ENCODE assay signal across 1 cellular context in genomic region chr19:55653651-55654322, GRCh38.
TF ChIP-seq lines count a peak whose summit lies in the region.

No MANE protein-coding gene starts in this region.

TF ChIP-seq in GM12878, 131 proteins besides CTCF, POLR2A, EP300 and RAD21 (continued from another document and continues in another):
- TF ChIP-seq MEF2A (IDR thresholded peaks at IDR 0.05; ENCODE audit: insufficient read depth, low read depth, low read length) (0 out of 2 replicates have a peak, but pooled peaks have one; percentile 7), RAD51 (IDR thresholded peaks at IDR 0.05) (no peak), DPF2 (IDR thresholded peaks at IDR 0.05) (no peak; the same call in 1 of the 2 replicates), RCOR1 (conservative IDR thresholded peaks at IDR 0.05; ENCODE audit: low read depth, low read length) (no peak), FOXK2 (IDR thresholded peaks at IDR 0.05) (peak; percentile 74), GABPA (IDR thresholded peaks at IDR 0.05; ENCODE audit: low read depth) (peak; percentile 84; the same call in 1 of the 2 replicates), ZNF217 (IDR thresholded peaks at IDR 0.05) (no peak), USF1 (IDR thresholded peaks at IDR 0.05; ENCODE audit: borderline replicate concordance, extremely low read length, insufficient read depth, low read depth, low read length) (no peak), TARDBP (IDR thresholded peaks at IDR 0.05; ENCODE audit: borderline replicate concordance) (no peak), ZBED1 (IDR thresholded peaks at IDR 0.05; ENCODE audit: borderline replicate concordance) (no peak), MXI1 (IDR thresholded peaks at IDR 0.05; ENCODE audit: low read depth, low read length) (peak; percentile 94; the same call in 1 of the 2 replicates), IKZF2 (IDR thresholded peaks at IDR 0.05) (0 out of 4 replicates have a peak, but pooled peaks of 1 of the 2 experiments have one; percentile 31), NFYA (IDR thresholded peaks at IDR 0.05; ENCODE audit: borderline replicate concordance, low read depth, low read length) (peak; percentile 13; the same call in 1 of the 2 replicates), YY1 (IDR thresholded peaks at IDR 0.05; ENCODE audit: low read depth, low read length) (peak; percentile 84), MEF2B (IDR thresholded peaks at IDR 0.05; ENCODE audit: partially characterized antibody, poor library complexity, severe bottlenecking) (no peak), ATF3 (IDR thresholded peaks at IDR 0.05; ENCODE audit: borderline replicate concordance, extremely low read depth, low read depth, low read length) (peak; percentile 68; the same call in 1 of the 2 replicates), ZNF24 (IDR thresholded peaks at IDR 0.05) (no peak), TCF3 (IDR thresholded peaks at IDR 0.05; ENCODE audit: borderline replicate concordance, insufficient read depth, low read depth, low read length) (0 out of 2 replicates have a peak, but pooled peaks have one; percentile 47), CUX1 (IDR thresholded peaks at IDR 0.05; ENCODE audit: insufficient replicate concordance, low read depth, low read length) (no peak), NBN (IDR thresholded peaks at IDR 0.05) (no peak; the same call in none of the 2 replicates), HSF1 (IDR thresholded peaks at IDR 0.05; ENCODE audit: low read depth, low read length) (0 out of 2 replicates have a peak, but pooled peaks have one; percentile 1), SIX5 (IDR thresholded peaks at IDR 0.05; ENCODE audit: low read depth, low read length, severe bottlenecking) (no peak), SMAD1 (IDR thresholded peaks at IDR 0.05; ENCODE audit: low read depth, partially characterized antibody) (peak; percentile 84), FOXM1 (IDR thresholded peaks at IDR 0.05; ENCODE audit: low read depth, low read length) (peak; percentile 66; the same call in 1 of the 2 replicates), ZZZ3 (IDR thresholded peaks at IDR 0.05; ENCODE audit: control insufficient read depth, insufficient read length, low read depth) (no peak), MYC (IDR thresholded peaks at IDR 0.05; ENCODE audit: insufficient read depth, insufficient read length, insufficient replicate concordance, low read length, severe bottlenecking) (no peak), NR2C1 (IDR thresholded peaks at IDR 0.05) (peak; percentile 82), KLF5 (IDR thresholded peaks at IDR 0.05; ENCODE audit: partially characterized antibody) (peak; percentile 77), CBX3 (IDR thresholded peaks at IDR 0.05; ENCODE audit: borderline replicate concordance, low read depth) (no peak), SMAD5 (IDR thresholded peaks at IDR 0.05; ENCODE audit: low read depth) (peak; percentile 78; the same call in 1 of the 2 replicates), EGR1 (IDR thresholded peaks at IDR 0.05; ENCODE audit: borderline replicate concordance in 1 of 2, low read depth in 2 of 2, low read length in 2 of 2) (no peak), HDAC6 (IDR thresholded peaks at IDR 0.05; ENCODE audit: unreplicated experiment) (no peak), ATF7 (IDR thresholded peaks at IDR 0.05; ENCODE audit: low read depth) (peak; percentile 75; the same call in 1 of the 2 replicates), CHD1 (IDR thresholded peaks at IDR 0.05; ENCODE audit: low read depth, low read length) (no peak), SMARCA5 (IDR thresholded peaks at IDR 0.05) (peak; percentile 99), PML (IDR thresholded peaks at IDR 0.05; ENCODE audit: low read length) (peak; percentile 88; the same call in 1 of the 2 replicates), HCFC1 (IDR thresholded peaks at IDR 0.05; ENCODE audit: low read length) (peak; percentile 61), BMI1 (IDR thresholded peaks at IDR 0.05; ENCODE audit: borderline replicate concordance) (peak; percentile 99), ETV6 (conservative IDR thresholded peaks at IDR 0.05 in 1 of 2, IDR thresholded peaks at IDR 0.05 in 1 of 2; ENCODE audit: borderline replicate concordance in 1 of 2, low read depth in 1 of 2) (0 out of 4 replicates have a peak, but pooled peaks of 1 of the 2 experiments have one; percentile 31), BACH1 (IDR thresholded peaks at IDR 0.05; ENCODE audit: borderline replicate concordance) (peak; percentile 85), BRCA1 (IDR thresholded peaks at IDR 0.05; ENCODE audit: low read depth, low read length) (no peak)
- TF ChIP-seq, protein P1, sequence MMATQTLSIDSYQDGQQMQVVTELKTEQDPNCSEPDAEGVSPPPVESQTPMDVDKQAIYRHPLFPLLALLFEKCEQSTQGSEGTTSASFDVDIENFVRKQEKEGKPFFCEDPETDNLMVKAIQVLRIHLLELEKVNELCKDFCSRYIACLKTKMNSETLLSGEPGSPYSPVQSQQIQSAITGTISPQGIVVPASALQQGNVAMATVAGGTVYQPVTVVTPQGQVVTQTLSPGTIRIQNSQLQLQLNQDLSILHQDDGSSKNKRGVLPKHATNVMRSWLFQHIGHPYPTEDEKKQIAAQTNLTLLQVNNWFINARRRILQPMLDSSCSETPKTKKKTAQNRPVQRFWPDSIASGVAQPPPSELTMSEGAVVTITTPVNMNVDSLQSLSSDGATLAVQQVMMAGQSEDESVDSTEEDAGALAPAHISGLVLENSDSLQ (IDR thresholded peaks at IDR 0.05): 0 out of 2 replicates have a peak, but pooled peaks have one; percentile 12
- TF ChIP-seq, protein P2, sequence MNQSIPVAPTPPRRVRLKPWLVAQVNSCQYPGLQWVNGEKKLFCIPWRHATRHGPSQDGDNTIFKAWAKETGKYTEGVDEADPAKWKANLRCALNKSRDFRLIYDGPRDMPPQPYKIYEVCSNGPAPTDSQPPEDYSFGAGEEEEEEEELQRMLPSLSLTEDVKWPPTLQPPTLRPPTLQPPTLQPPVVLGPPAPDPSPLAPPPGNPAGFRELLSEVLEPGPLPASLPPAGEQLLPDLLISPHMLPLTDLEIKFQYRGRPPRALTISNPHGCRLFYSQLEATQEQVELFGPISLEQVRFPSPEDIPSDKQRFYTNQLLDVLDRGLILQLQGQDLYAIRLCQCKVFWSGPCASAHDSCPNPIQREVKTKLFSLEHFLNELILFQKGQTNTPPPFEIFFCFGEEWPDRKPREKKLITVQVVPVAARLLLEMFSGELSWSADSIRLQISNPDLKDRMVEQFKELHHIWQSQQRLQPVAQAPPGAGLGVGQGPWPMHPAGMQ (IDR thresholded peaks at IDR 0.05; ENCODE audit: borderline replicate concordance): no peak
- TF ChIP-seq, protein P3, sequence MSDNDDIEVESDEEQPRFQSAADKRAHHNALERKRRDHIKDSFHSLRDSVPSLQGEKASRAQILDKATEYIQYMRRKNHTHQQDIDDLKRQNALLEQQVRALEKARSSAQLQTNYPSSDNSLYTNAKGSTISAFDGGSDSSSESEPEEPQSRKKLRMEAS (IDR thresholded peaks at IDR 0.05; ENCODE audit: low read depth, low read length): peak; percentile 57
- TF ChIP-seq, protein P4, sequence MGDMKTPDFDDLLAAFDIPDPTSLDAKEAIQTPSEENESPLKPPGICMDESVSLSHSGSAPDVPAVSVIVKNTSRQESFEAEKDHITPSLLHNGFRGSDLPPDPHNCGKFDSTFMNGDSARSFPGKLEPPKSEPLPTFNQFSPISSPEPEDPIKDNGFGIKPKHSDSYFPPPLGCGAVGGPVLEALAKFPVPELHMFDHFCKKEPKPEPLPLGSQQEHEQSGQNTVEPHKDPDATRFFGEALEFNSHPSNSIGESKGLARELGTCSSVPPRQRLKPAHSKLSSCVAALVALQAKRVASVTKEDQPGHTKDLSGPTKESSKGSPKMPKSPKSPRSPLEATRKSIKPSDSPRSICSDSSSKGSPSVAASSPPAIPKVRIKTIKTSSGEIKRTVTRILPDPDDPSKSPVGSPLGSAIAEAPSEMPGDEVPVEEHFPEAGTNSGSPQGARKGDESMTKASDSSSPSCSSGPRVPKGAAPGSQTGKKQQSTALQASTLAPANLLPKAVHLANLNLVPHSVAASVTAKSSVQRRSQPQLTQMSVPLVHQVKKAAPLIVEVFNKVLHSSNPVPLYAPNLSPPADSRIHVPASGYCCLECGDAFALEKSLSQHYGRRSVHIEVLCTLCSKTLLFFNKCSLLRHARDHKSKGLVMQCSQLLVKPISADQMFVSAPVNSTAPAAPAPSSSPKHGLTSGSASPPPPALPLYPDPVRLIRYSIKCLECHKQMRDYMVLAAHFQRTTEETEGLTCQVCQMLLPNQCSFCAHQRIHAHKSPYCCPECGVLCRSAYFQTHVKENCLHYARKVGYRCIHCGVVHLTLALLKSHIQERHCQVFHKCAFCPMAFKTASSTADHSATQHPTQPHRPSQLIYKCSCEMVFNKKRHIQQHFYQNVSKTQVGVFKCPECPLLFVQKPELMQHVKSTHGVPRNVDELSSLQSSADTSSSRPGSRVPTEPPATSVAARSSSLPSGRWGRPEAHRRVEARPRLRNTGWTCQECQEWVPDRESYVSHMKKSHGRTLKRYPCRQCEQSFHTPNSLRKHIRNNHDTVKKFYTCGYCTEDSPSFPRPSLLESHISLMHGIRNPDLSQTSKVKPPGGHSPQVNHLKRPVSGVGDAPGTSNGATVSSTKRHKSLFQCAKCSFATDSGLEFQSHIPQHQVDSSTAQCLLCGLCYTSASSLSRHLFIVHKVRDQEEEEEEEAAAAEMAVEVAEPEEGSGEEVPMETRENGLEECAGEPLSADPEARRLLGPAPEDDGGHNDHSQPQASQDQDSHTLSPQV (IDR thresholded peaks at IDR 0.05): peak; percentile 97
- TF ChIP-seq, protein P5, sequence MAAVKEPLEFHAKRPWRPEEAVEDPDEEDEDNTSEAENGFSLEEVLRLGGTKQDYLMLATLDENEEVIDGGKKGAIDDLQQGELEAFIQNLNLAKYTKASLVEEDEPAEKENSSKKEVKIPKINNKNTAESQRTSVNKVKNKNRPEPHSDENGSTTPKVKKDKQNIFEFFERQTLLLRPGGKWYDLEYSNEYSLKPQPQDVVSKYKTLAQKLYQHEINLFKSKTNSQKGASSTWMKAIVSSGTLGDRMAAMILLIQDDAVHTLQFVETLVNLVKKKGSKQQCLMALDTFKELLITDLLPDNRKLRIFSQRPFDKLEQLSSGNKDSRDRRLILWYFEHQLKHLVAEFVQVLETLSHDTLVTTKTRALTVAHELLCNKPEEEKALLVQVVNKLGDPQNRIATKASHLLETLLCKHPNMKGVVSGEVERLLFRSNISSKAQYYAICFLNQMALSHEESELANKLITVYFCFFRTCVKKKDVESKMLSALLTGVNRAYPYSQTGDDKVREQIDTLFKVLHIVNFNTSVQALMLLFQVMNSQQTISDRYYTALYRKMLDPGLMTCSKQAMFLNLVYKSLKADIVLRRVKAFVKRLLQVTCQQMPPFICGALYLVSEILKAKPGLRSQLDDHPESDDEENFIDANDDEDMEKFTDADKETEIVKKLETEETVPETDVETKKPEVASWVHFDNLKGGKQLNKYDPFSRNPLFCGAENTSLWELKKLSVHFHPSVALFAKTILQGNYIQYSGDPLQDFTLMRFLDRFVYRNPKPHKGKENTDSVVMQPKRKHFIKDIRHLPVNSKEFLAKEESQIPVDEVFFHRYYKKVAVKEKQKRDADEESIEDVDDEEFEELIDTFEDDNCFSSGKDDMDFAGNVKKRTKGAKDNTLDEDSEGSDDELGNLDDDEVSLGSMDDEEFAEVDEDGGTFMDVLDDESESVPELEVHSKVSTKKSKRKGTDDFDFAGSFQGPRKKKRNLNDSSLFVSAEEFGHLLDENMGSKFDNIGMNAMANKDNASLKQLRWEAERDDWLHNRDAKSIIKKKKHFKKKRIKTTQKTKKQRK (IDR thresholded peaks at IDR 0.05; ENCODE audit: low read depth, low read length): no peak
